ENCODE assay signal across 16 cellular contexts in the genomic region with DNA sequence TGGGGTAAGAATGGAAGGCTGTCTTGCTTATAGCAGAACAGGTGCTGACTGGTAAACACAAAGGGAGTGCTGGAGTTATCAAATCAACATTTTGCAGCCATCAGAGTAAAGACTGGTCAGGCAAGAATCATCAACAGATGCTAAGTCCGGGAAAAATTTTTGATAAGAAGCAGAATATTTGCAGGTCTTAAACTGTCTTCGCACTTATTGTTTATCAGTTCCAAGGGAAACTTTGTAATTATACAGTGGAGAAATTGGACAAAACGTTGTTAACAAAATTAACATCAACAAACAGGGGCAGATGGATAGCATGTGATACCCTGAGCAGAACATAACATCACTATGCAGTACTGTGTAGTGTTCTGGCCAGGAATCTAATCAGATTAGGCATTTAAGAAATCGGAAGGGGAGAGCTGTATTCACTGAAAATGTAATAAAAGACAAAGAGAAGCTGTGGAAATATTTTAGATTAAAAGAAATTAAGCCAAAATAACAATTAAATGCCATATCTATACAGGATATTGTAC.
"Had no signal": no experiment of that assay in that cellular context is flagged by ENCODE, and none has a peak within 500 bp of the region (broad histone marks: within the 10 kb centered on the region; RNA-seq: fewer than 3 reads in every experiment).

No MANE protein-coding gene starts in this region.

- ATAC-seq: effector memory CD8-positive, alpha-beta T cell; left lobe of liver; natural killer cell; pancreas; right lobe of liver; stimulated activated naive B cell treated with anti-CD40 and anti-IgM and Interleukin-4, amounts not matched to agents 10 μg/mL and 1 μg/mL and 100 μg/mL, for 72 hours had no signal

- DNase-seq: cortex of kidney; effector memory CD8-positive, alpha-beta T cell; erythroblast; esophagus squamous epithelium; foreskin melanocyte; kidney; natural killer cell; pancreas; retina; right lobe of liver; small intestine; stimulated activated CD4-positive, alpha-beta T cell treated with anti-CD3 and anti-CD28 coated beads, Interleukin-15, amount 100 ng/mL, for 24 hours; stimulated activated CD4-positive, alpha-beta T cell treated with anti-CD3 and anti-CD28 coated beads, Interleukin-2, amount 100 ng/mL, for 48 hours; stimulated activated naive B cell treated with anti-CD40 and anti-IgM and Interleukin-4, amounts not matched to agents 10 μg/mL and 1 μg/mL and 100 μg/mL, for 72 hours; upper lobe of left lung had no signal
